ENCODE assay signal across 16 cellular contexts in the genomic region with DNA sequence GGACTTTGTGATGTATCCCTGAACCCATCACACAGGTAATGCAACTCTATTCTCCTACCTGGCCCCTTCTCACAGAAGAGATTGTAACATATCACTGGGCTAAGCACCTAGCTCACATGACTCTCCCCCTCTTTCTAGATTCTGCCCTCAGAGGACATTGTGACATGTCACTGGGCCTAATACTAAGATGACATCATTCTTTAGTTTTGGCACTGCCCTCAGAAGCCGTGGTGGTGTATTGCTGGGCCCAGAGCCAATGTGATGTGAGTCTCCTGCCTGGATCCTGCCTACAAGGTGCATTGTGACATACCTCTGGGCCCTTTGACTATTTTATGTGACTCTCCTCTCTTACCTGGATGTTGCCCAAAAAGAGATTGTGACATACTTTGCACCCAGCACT. TPM values are rescaled to one million over a fixed set of nuclear protein-coding genes. Genes with fewer than 3 reads are reported as not detected.
DNase-seq lines count a peak whose midpoint lies in the region; ATAC-seq and TF ChIP-seq lines count a peak whose summit lies in the region.
"Had no signal": no experiment of that assay in that cellular context is flagged by ENCODE, and none has a peak within 500 bp of the region (broad histone marks: within the 10 kb centered on the region; RNA-seq: fewer than 3 reads in every experiment).

No MANE protein-coding gene starts in this region.

- CTCF ChIA-PET in activated CD8-positive, alpha-beta memory T cell treated with anti-CD3 and anti-CD28 coated beads, Interleukin-2, amount 10 ng/mL, durations not matched to agents 7 days and 5 days (lab: Charles Lee) = no interaction called here

- no peak overlapping the region for H3K27ac Mint-ChIP-seq in activated CD8-positive, alpha-beta memory T cell treated with anti-CD3 and anti-CD28 coated beads, Interleukin-2, amount 10 ng/mL, durations not matched to agents 7 days and 5 days
- H3K27ac Mint-ChIP-seq: B cell; CD4-positive, CD25-positive, alpha-beta regulatory T cell; CD8-positive, alpha-beta T cell had no signal

- DNase-seq in NCI-H2029 treated with DMSO at 0.1 percent for 48 hours (lab: John Stamatoyannopoulos, UW) = peak; percentile 8
- peak; percentile 18 for DNase-seq in epithelial cell of esophagus (ENCODE audit: low read depth)
- DNase-seq in kidney tubule cell (ENCODE audit: low spot score) = peak; percentile 15
- no peak for DNase-seq in activated CD8-positive, alpha-beta memory T cell treated with anti-CD3 and anti-CD28 coated beads, Interleukin-2, amount 10 ng/mL, durations not matched to agents 7 days and 5 days
- no peak for DNase-seq in activated CD4-positive, alpha-beta T cell treated with anti-CD3 and anti-CD28 coated beads for 4 hours
- no peak for DNase-seq in RKO (ENCODE audit: low spot score)
- DNase-seq in NCI-H2227 treated with DMSO at 0.1 percent for 48 hours (lab: John Stamatoyannopoulos, UW) = no peak
- DNase-seq: Caco-2; CD4-positive, CD25-positive, alpha-beta regulatory T cell; CD8-positive, alpha-beta T cell; DMS153; DND-41; H7; HCEC 1CT had no signal

- no peak for ATAC-seq in activated CD8-positive, alpha-beta memory T cell treated with anti-CD3 and anti-CD28 coated beads, Interleukin-2, amount 10 ng/mL, durations not matched to agents 7 days and 5 days
- ATAC-seq: CD8-positive, alpha-beta T cell had no signal

- no peak for TF ChIP-seq CTCF in epithelial cell of esophagus (IDR thresholded peaks at IDR 0.05; ENCODE audit: insufficient read depth, low read depth, low read length, missing control alignments)

- H3K4me1 Mint-ChIP-seq in activated CD8-positive, alpha-beta memory T cell treated with anti-CD3 and anti-CD28 coated beads, Interleukin-2, amount 10 ng/mL, durations not matched to agents 7 days and 5 days = no peaks in the 10 kb centered on the region
- H3K4me1 Mint-ChIP-seq: B cell; CD4-positive, CD25-positive, alpha-beta regulatory T cell had no signal

- peaks cover 3% of the 10 kb centered on the region for H3K36me3 Mint-ChIP-seq in activated CD8-positive, alpha-beta memory T cell treated with anti-CD3 and anti-CD28 coated beads, Interleukin-2, amount 10 ng/mL, durations not matched to agents 7 days and 5 days
- H3K36me3 Mint-ChIP-seq: CD8-positive, alpha-beta T cell had no signal

- no peak overlapping the region for H3K4me3 ChIP-seq in epithelial cell of esophagus (ENCODE audit: low read length)
- H3K4me3 ChIP-seq: BLaER1 had no signal

- no peak overlapping the region for H3K4me3 Mint-ChIP-seq in activated CD8-positive, alpha-beta memory T cell treated with anti-CD3 and anti-CD28 coated beads, Interleukin-2, amount 10 ng/mL, durations not matched to agents 7 days and 5 days
- H3K4me3 Mint-ChIP-seq: B cell; CD4-positive, CD25-positive, alpha-beta regulatory T cell; CD8-positive, alpha-beta T cell had no signal

- peaks cover 50% of the 10 kb centered on the region for H3K9me3 Mint-ChIP-seq in activated CD8-positive, alpha-beta memory T cell treated with anti-CD3 and anti-CD28 coated beads, Interleukin-2, amount 10 ng/mL, durations not matched to agents 7 days and 5 days (ENCODE audit: low read depth)

- H3K27me3 Mint-ChIP-seq in activated CD8-positive, alpha-beta memory T cell treated with anti-CD3 and anti-CD28 coated beads, Interleukin-2, amount 10 ng/mL, durations not matched to agents 7 days and 5 days = no peaks in the 10 kb centered on the region
- H3K27me3 Mint-ChIP-seq: B cell; CD4-positive, CD25-positive, alpha-beta regulatory T cell had no signal

RNA-seq across cellular contexts. Expression of gene ZNF730, which starts 21.4 kb away (rescaled TPM):
- total RNA-seq in activated CD8-positive, alpha-beta memory T cell treated with anti-CD3 and anti-CD28 coated beads, Interleukin-2, amount 10 ng/mL, durations not matched to agents 7 days and 5 days = under 1 TPM; 0.45 to 0.50 TPM
- total RNA-seq: Caco-2; CD8-positive, alpha-beta T cell had no signal

Comparison
In these comparisons a context has a peak if more than half of its experiments do, and no peak if none do; other contexts are left out.
1. DNase-seq: peak in NCI-H2029 treated with DMSO at 0.1 percent for 48 hours (single experiment), epithelial cell of esophagus (single experiment) and kidney tubule cell (single experiment); none in activated CD8-positive, alpha-beta memory T cell treated with anti-CD3 and anti-CD28 coated beads, Interleukin-2, amount 10 ng/mL, durations not matched to agents 7 days and 5 days (single experiment), activated CD4-positive, alpha-beta T cell treated with anti-CD3 and anti-CD28 coated beads for 4 hours (0 of 2), RKO (single experiment) and NCI-H2227 treated with DMSO at 0.1 percent for 48 hours (single experiment).